31 cellular contexts compared by ENCODE assay signal in genomic region chr10:36283827-36284226, GRCh38.
"Had no signal": no experiment of that assay in that cellular context is flagged by ENCODE, and none has a peak within 500 bp of the region (broad histone marks: within the 10 kb centered on the region; RNA-seq: fewer than 3 reads in every experiment).

No MANE protein-coding gene starts in this region.

- H3K36me3 ChIP-seq: adrenal gland, ascending aorta, cardiac muscle cell had no signal

- H3K9me3 ChIP-seq: adrenal gland had no signal

- H3K4me3 ChIP-seq: adrenal gland, ascending aorta, cardiac muscle cell had no signal

- H3K4me1 ChIP-seq: adrenal gland, ascending aorta had no signal

- ATAC-seq: activated CD8-positive, alpha-beta T cell treated with anti-CD3 and anti-CD28 coated beads for 36 hours; activated naive CD4-positive, alpha-beta T cell treated with anti-CD3 and anti-CD28 coated beads, Interleukin-2, amount 50 U/mL, for 72 hours; activated T-cell treated with anti-CD3 and anti-CD28 coated beads, Interleukin-2, amount 50 U/mL, for 4 hours; activated T-cell treated with anti-CD3 and anti-CD28 coated beads, Interleukin-2, amount 50 U/mL, for 72 hours; activated T-helper 17 cell treated with anti-CD3 and anti-CD28 coated beads, Interleukin-2, amount 50 U/mL, for 72 hours had no signal

- FAIRE-seq: bronchial epithelial cell, TTC549 had no signal

- DNase-seq: activated B cell treated with CpG ODN at 0.5 μM for 24 hours; activated CD4-positive, alpha-beta memory T cell treated with anti-CD3 and anti-CD28 coated beads for 36 hours; activated CD4-positive, alpha-beta T cell treated with anti-CD3 and anti-CD28 coated beads for 4 hours; activated CD4-positive, alpha-beta T cell treated with anti-CD3 and anti-CD28 coated beads, Interleukin-2, amount 10 ng/mL, durations not matched to agents 24 days and 14 days; activated CD4-positive, alpha-beta T cell treated with anti-CD3 and anti-CD28 coated beads, Interleukin-2, amount 50 U/mL, for 1 hour; activated CD4-positive, alpha-beta T cell treated with anti-CD3 and anti-CD28 coated beads, Interleukin-2, amount 50 U/mL, for 4 hours; activated CD4-positive, CD25-positive, alpha-beta regulatory T cell treated with anti-CD3 and anti-CD28 coated beads, Interleukin-2, amount 50 U/mL, for 72 hours; activated CD8-positive, alpha-beta T cell treated with anti-CD3 and anti-CD28 coated beads for 36 hours; activated effector memory CD4-positive, alpha-beta T cell treated with anti-CD3 and anti-CD28 coated beads, Interleukin-2, amount 50 U/mL, for 16 hours; activated gamma-delta T cell treated with Interleukin-2 at 50 U/mL for 16 hours; activated naive CD4-positive, alpha-beta T cell; activated naive CD4-positive, alpha-beta T cell treated with anti-CD3 and anti-CD28 coated beads for 36 hours; activated naive CD4-positive, alpha-beta T cell treated with anti-CD3 and anti-CD28 coated beads, Interleukin-2, amount 50 U/mL, for 16 hours; activated naive CD8-positive, alpha-beta T cell treated with anti-CD3 and anti-CD28 coated beads for 36 hours; activated T-cell treated with anti-CD3 and anti-CD28 coated beads for 4 hours; activated T-cell treated with anti-CD3 and anti-CD28 coated beads, Interleukin-2, amount 50 U/mL, for 1 hour; activated T-cell treated with anti-CD3 and anti-CD28 coated beads, Interleukin-2, amount 50 U/mL, for 4 hours; activated T-cell treated with anti-CD3 and anti-CD28 coated beads, Interleukin-2, amount 50 U/mL, for 72 hours; adrenal gland; amniotic stem cell; cerebellar nuclear complex; T-helper 1 cell; T-helper 2 cell; T-helper 9 cell had no signal

- H3K27me3 ChIP-seq: adrenal gland, ascending aorta, cardiac muscle cell had no signal

- H3K27ac ChIP-seq: adrenal gland, ascending aorta, cardiac muscle cell, VCaP had no signal
